In the genomic region with DNA sequence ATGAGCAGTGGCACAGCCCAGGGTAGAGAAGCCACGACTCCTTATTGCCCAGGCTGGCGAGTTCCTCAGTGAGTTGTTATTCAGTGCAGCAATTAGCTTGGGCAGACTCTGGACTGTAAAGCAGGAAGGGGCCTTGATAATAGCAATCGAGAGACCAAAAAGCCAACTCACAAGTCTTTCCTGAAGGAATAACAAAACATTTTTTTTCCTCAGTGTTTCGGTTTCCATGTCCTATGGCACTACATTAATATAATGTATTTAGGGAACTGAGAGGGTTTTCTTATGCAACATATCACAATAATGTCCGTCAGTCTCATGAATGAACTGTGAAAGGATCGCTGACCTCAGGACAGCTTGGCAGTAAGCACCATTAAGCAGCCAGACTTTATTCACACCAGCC, we compare ENCODE assay signal across 15 cellular contexts.
DNase-seq lines count a peak whose midpoint lies in the region; ATAC-seq and TF ChIP-seq lines count a peak whose summit lies in the region.
"Had no signal": no experiment of that assay in that cellular context is flagged by ENCODE, and none has a peak within 500 bp of the region (broad histone marks: within the 10 kb centered on the region; RNA-seq: fewer than 3 reads in every experiment).

No MANE protein-coding gene starts in this region.

- H3K36me3 ChIP-seq in endodermal cell (ENCODE audit: control insufficient read depth, insufficient read depth, low read length) (no peaks in the 10 kb centered on the region), mucosa of descending colon (ENCODE audit: low read depth) (no peaks in the 10 kb centered on the region), stomach smooth muscle (ENCODE audit: control insufficient read depth in 2 of 2, insufficient read depth in 2 of 2, low read length in 2 of 2) (no peaks in the 10 kb centered on the region)

- H3K4me1 ChIP-seq in endodermal cell (ENCODE audit: control insufficient read depth, insufficient read depth, low read length) (no peaks in the 10 kb centered on the region), mucosa of descending colon (ENCODE audit: low read depth) (peaks cover 17% of the 10 kb centered on the region), stomach smooth muscle (ENCODE audit: control insufficient read depth, insufficient read depth, low read length) (peaks cover 16% of the 10 kb centered on the region)

- no peaks in the 10 kb centered on the region for H3K9me3 Mint-ChIP-seq in endodermal cell
- H3K9me3 Mint-ChIP-seq in activated naive CD4-positive, alpha-beta T cell treated with anti-CD3 and anti-CD28 coated beads for 36 hours: no peaks in the 10 kb centered on the region
- H3K9me3 Mint-ChIP-seq: CD4-positive, CD25-positive, alpha-beta regulatory T cell had no signal

- H3K36me3 Mint-ChIP-seq in endodermal cell (ENCODE audit: low read depth): no peaks in the 10 kb centered on the region
- no peaks in the 10 kb centered on the region for H3K36me3 Mint-ChIP-seq in activated naive CD4-positive, alpha-beta T cell treated with anti-CD3 and anti-CD28 coated beads for 36 hours (ENCODE audit: low read depth)
- H3K36me3 Mint-ChIP-seq: CD4-positive, CD25-positive, alpha-beta regulatory T cell had no signal

- H3K27ac ChIP-seq in endodermal cell (ENCODE audit: low read depth, low read length) (peak overlapping the region; percentile 68), stomach smooth muscle (ENCODE audit: low read length) (peak overlapping the region; percentile 63)

- DNase-seq in NCI-H748 (lab: John Stamatoyannopoulos, UW; ENCODE audit: unreplicated experiment) (peak; percentile 13), NCI-H748 treated with DMSO at 0.1 percent for 48 hours (lab: John Stamatoyannopoulos, UW) (no peak), endodermal cell (no peak), mucosa of descending colon (peak in 1 of 3 donors; percentile 42), NCI-H510A treated with DMSO at 0.1 percent for 48 hours (lab: John Stamatoyannopoulos, UW) (no peak)
- DNase-seq in activated naive CD4-positive, alpha-beta T cell treated with anti-CD3 and anti-CD28 coated beads for 36 hours: no peak
- DNase-seq: activated CD4-positive, CD25-positive, alpha-beta regulatory T cell treated with anti-CD3 and anti-CD28 coated beads, Interleukin-2, amount 50 U/mL, for 72 hours; activated gamma-delta T cell treated with Interleukin-2 at 50 U/mL for 16 hours; CD4-positive, CD25-positive, alpha-beta regulatory T cell; Kasumi-1; NCI-H146; NCI-H526 treated with DMSO at 0.1 percent for 48 hours had no signal

- peak; percentile 56 for ATAC-seq in mucosa of descending colon
- ATAC-seq in HG03045 (IDR thresholded peaks at IDR 0.05; ENCODE audit: unreplicated experiment): no peak
- ATAC-seq: esophagus mucosa had no signal

- intact Hi-C loops in mucosa of descending colon (cut with DNase I, micrococcal nuclease): no loop called here
- intact Hi-C loops in activated naive CD4-positive, alpha-beta T cell treated with anti-CD3 and anti-CD28 coated beads for 36 hours (cut with micrococcal nuclease): no loop called here

- H3K27me3 ChIP-seq in endodermal cell (ENCODE audit: control insufficient read depth, insufficient read depth, low read length, poor library complexity, severe bottlenecking) (no peaks in the 10 kb centered on the region), stomach smooth muscle (ENCODE audit: control insufficient read depth in 1 of 2, insufficient read depth in 2 of 2, low read length in 2 of 2) (no peaks in the 10 kb centered on the region)

- TF ChIP-seq CTCF in endodermal cell (conservative IDR thresholded peaks at IDR 0.05): no peak
- TF ChIP-seq CTCF in mucosa of descending colon (IDR thresholded peaks at IDR 0.05): no peak

- WGBS in endodermal cell (ENCODE audit: insufficient coverage in 1 of 2, insufficient read length in 1 of 2), 2 experiments: 83 to 91% methylated on average over 5 of the region's 6 CpGs

- peaks cover 3% of the 10 kb centered on the region for H3K4me1 Mint-ChIP-seq in endodermal cell
- H3K4me1 Mint-ChIP-seq in activated naive CD4-positive, alpha-beta T cell treated with anti-CD3 and anti-CD28 coated beads for 36 hours (ENCODE audit: low read depth): peaks cover 14% of the 10 kb centered on the region

- H3K4me3 ChIP-seq in endodermal cell (ENCODE audit: low read length) (no peak overlapping the region), mucosa of descending colon (no peak overlapping the region), stomach smooth muscle (ENCODE audit: low read length in 2 of 2) (peak overlapping the region; percentile 31 to 47)

- H3K9ac ChIP-seq in endodermal cell (ENCODE audit: extremely low read depth, low read length, poor library complexity, severe bottlenecking) (no peak overlapping the region), stomach smooth muscle (ENCODE audit: low read length in 2 of 2) (peak overlapping the region; percentile 21 to 47)

- CTCF ChIA-PET in activated naive CD4-positive, alpha-beta T cell treated with anti-CD3 and anti-CD28 coated beads for 36 hours (lab: Charles Lee): no interaction called here

- H3K4me3 Mint-ChIP-seq in endodermal cell: no peak overlapping the region
- no peak overlapping the region for H3K4me3 Mint-ChIP-seq in activated naive CD4-positive, alpha-beta T cell treated with anti-CD3 and anti-CD28 coated beads for 36 hours
- H3K4me3 Mint-ChIP-seq: CD4-positive, CD25-positive, alpha-beta regulatory T cell had no signal

- no peak overlapping the region for H3K27ac Mint-ChIP-seq in endodermal cell
- no peak overlapping the region for H3K27ac Mint-ChIP-seq in activated naive CD4-positive, alpha-beta T cell treated with anti-CD3 and anti-CD28 coated beads for 36 hours
- H3K27ac Mint-ChIP-seq: CD4-positive, CD25-positive, alpha-beta regulatory T cell had no signal

- H3K9me3 ChIP-seq in endodermal cell (ENCODE audit: control insufficient read depth, low read length): no peaks in the 10 kb centered on the region
- no peaks in the 10 kb centered on the region for H3K9me3 ChIP-seq in mucosa of descending colon
- no peaks in the 10 kb centered on the region for H3K9me3 ChIP-seq in stomach smooth muscle (ENCODE audit: control insufficient read depth in 2 of 2, low read length in 2 of 2)

- H3K27me3 Mint-ChIP-seq in endodermal cell (ENCODE audit: insufficient read depth): no peaks in the 10 kb centered on the region
- H3K27me3 Mint-ChIP-seq in activated naive CD4-positive, alpha-beta T cell treated with anti-CD3 and anti-CD28 coated beads for 36 hours (ENCODE audit: low read depth): no peaks in the 10 kb centered on the region
- H3K27me3 Mint-ChIP-seq: CD4-positive, CD25-positive, alpha-beta regulatory T cell had no signal

Comparison
In these comparisons a context has a peak if more than half of its experiments do, and no peak if none do; other contexts are left out.
1. H3K4me3 ChIP-seq: peak in stomach smooth muscle (2 of 2); none in endodermal cell (single experiment) and mucosa of descending colon (single experiment).